Comparison of ENCODE assay signal across 17 cellular contexts in the genomic region with DNA sequence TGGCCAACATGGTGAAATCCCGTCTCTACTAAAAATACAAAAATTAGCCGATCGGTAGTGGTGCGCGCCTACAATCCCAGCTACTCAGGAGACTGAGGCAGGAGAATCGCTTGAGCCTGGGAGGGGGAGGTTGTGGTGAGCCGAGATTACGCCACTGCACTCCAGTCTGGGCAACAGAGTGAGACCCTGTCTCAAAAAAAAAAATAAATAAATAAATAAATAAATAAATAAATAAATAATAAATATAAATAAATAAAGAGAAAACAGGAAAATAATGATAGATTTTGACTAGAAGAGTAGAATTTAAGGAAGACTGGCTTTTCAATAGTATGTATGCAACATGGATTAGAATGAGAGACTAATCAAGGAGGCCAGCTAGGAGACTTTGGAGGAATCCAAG. TPM values are rescaled to one million over a fixed set of nuclear protein-coding genes. Genes with fewer than 3 reads are reported as not detected.
"Had no signal": no experiment of that assay in that cellular context is flagged by ENCODE, and none has a peak within 500 bp of the region (broad histone marks: within the 10 kb centered on the region; RNA-seq: fewer than 3 reads in every experiment).

No MANE protein-coding gene starts in this region.

RNA-seq across cellular contexts. Expression of a gene that starts 42.8 kb away (rescaled TPM):
- total RNA-seq: colonic mucosa, dermis microvascular lymphatic vessel endothelial cell, endodermal cell, esophagus mucosa, gastrocnemius medialis, heart right ventricle, kidney epithelial cell, left cardiac atrium, left lung, left ventricle myocardium superior, lower leg skin, lower lobe of right lung, lung microvascular endothelial cell, mesenteric fat pad, mesothelial cell of epicardium, mucosa of descending colon, myocyte had no signal
